9 cellular contexts compared by ENCODE assay signal in the genomic region with DNA sequence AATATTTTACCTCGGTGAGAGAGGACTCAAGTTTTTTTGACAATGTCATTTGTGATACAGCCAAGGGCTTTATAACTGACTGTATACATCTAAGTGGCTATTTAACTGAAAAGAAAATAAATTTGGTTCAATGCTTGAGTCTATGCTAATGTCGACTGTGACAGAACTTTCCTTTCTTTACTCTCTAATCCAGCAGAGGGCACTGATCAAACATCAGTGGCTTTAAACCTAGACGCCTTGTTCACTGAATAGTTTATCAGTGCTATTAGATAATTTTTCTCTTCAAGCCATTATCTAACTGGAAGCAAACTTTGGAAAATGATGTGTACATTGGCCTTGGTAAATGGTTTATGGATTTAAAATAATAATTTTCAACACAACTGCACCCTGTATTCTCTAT.
DNase-seq lines count a peak whose midpoint lies in the region; ATAC-seq and TF ChIP-seq lines count a peak whose summit lies in the region.
"Had no signal": no experiment of that assay in that cellular context is flagged by ENCODE, and none has a peak within 500 bp of the region (broad histone marks: within the 10 kb centered on the region; RNA-seq: fewer than 3 reads in every experiment).

No MANE protein-coding gene starts in this region.

- no peaks in the 10 kb centered on the region for H3K27me3 ChIP-seq in CD8-positive, alpha-beta memory T cell (ENCODE audit: insufficient read depth, low read length, poor library complexity, severe bottlenecking)

- H3K9me3 Mint-ChIP-seq in activated naive CD4-positive, alpha-beta T cell treated with anti-CD3 and anti-CD28 coated beads for 36 hours: peaks cover 6% of the 10 kb centered on the region
- H3K9me3 Mint-ChIP-seq in activated T-cell treated with anti-CD3 and anti-CD28 coated beads, Interleukin-2, amount 50 U/mL, for 72 hours: peaks cover 8 to 11% of the 10 kb centered on the region in 2 donors
- peaks cover 7 to 21% (median 12%) of the 10 kb centered on the region in 5 donors for H3K9me3 Mint-ChIP-seq in CD8-positive, alpha-beta memory T cell

- H3K27me3 Mint-ChIP-seq in activated naive CD4-positive, alpha-beta T cell treated with anti-CD3 and anti-CD28 coated beads for 36 hours (ENCODE audit: low read depth): no peaks in the 10 kb centered on the region
- no peaks in the 10 kb centered on the region for H3K27me3 Mint-ChIP-seq in activated T-cell treated with anti-CD3 and anti-CD28 coated beads, Interleukin-2, amount 50 U/mL, for 72 hours (ENCODE audit: low read depth)
- no peaks in the 10 kb centered on the region for H3K27me3 Mint-ChIP-seq in CD8-positive, alpha-beta memory T cell

- intact Hi-C loops in activated naive CD4-positive, alpha-beta T cell treated with anti-CD3 and anti-CD28 coated beads for 36 hours (cut with micrococcal nuclease): no loop called here

- H3K36me3 ChIP-seq in CD8-positive, alpha-beta memory T cell (ENCODE audit: insufficient read depth, low read length): no peaks in the 10 kb centered on the region

- POLR2A ChIA-PET in CD8-positive, alpha-beta memory T cell (lab: Charles Lee): no interaction called here

- no peaks in the 10 kb centered on the region for H3K9me3 ChIP-seq in CD8-positive, alpha-beta memory T cell (ENCODE audit: low read length)

- peak; percentile 5 for DNase-seq in NCI-H69 (lab: John Stamatoyannopoulos, UW)
- no peak for DNase-seq in left lobe of liver (ENCODE audit: low spot score)
- no peak for DNase-seq in activated naive CD4-positive, alpha-beta T cell treated with anti-CD3 and anti-CD28 coated beads for 36 hours
- no peak for DNase-seq in activated T-cell treated with anti-CD3 and anti-CD28 coated beads, Interleukin-2, amount 50 U/mL, for 72 hours
- DNase-seq in CD8-positive, alpha-beta memory T cell: no peak
- DNase-seq: activated naive CD4-positive, alpha-beta T cell treated with Interleukin-2 at 50 U/mL for 16 hours had no signal

- H3K4me3 Mint-ChIP-seq in activated naive CD4-positive, alpha-beta T cell treated with anti-CD3 and anti-CD28 coated beads for 36 hours: no peak overlapping the region
- H3K4me3 Mint-ChIP-seq in activated T-cell treated with anti-CD3 and anti-CD28 coated beads, Interleukin-2, amount 50 U/mL, for 72 hours: no peak overlapping the region
- no peak overlapping the region for H3K4me3 Mint-ChIP-seq in CD8-positive, alpha-beta memory T cell

- CTCF ChIA-PET in activated naive CD4-positive, alpha-beta T cell treated with anti-CD3 and anti-CD28 coated beads for 36 hours (lab: Charles Lee): no interaction called here
- CTCF ChIA-PET in CD8-positive, alpha-beta memory T cell (lab: Charles Lee): no interaction called here

- no peaks in the 10 kb centered on the region for H3K4me1 Mint-ChIP-seq in activated naive CD4-positive, alpha-beta T cell treated with anti-CD3 and anti-CD28 coated beads for 36 hours (ENCODE audit: low read depth)
- no peaks in the 10 kb centered on the region for H3K4me1 Mint-ChIP-seq in activated T-cell treated with anti-CD3 and anti-CD28 coated beads, Interleukin-2, amount 50 U/mL, for 72 hours (ENCODE audit: low read depth)
- H3K4me1 Mint-ChIP-seq in CD8-positive, alpha-beta memory T cell: no peaks in the 10 kb centered on the region

- no peak overlapping the region for H3K27ac ChIP-seq in CD8-positive, alpha-beta memory T cell (ENCODE audit: low read depth, low read length)

- ATAC-seq in GM21360 (IDR thresholded peaks at IDR 0.05; ENCODE audit: unreplicated experiment) (peak; percentile 68), left lobe of liver (peak; percentile 83), HG02981 (IDR thresholded peaks at IDR 0.05; ENCODE audit: unreplicated experiment) (no peak)
- no peak for ATAC-seq in activated T-cell treated with anti-CD3 and anti-CD28 coated beads, Interleukin-2, amount 50 U/mL, for 72 hours (replicated peaks in 1 of 2)

- no peaks in the 10 kb centered on the region for H3K4me1 ChIP-seq in CD8-positive, alpha-beta memory T cell (ENCODE audit: insufficient read depth, low read length)

- H3K4me3 ChIP-seq in CD8-positive, alpha-beta memory T cell (ENCODE audit: low read length): no peak overlapping the region

- TF ChIP-seq CTCF in GM12873 (IDR thresholded peaks at IDR 0.05; ENCODE audit: insufficient read depth, low read depth, low read length, missing control alignments): peak; percentile 39

- no peaks in the 10 kb centered on the region for H3K36me3 Mint-ChIP-seq in activated naive CD4-positive, alpha-beta T cell treated with anti-CD3 and anti-CD28 coated beads for 36 hours (ENCODE audit: low read depth)
- H3K36me3 Mint-ChIP-seq in activated T-cell treated with anti-CD3 and anti-CD28 coated beads, Interleukin-2, amount 50 U/mL, for 72 hours (ENCODE audit: insufficient read depth in 2 of 2): no peaks in the 10 kb centered on the region
- H3K36me3 Mint-ChIP-seq in CD8-positive, alpha-beta memory T cell: no peaks in the 10 kb centered on the region

- H3K27ac Mint-ChIP-seq in activated naive CD4-positive, alpha-beta T cell treated with anti-CD3 and anti-CD28 coated beads for 36 hours: no peak overlapping the region
- H3K27ac Mint-ChIP-seq in activated T-cell treated with anti-CD3 and anti-CD28 coated beads, Interleukin-2, amount 50 U/mL, for 72 hours: no peak overlapping the region
- H3K27ac Mint-ChIP-seq in CD8-positive, alpha-beta memory T cell: no peak overlapping the region

Comparison
In these comparisons a context has a peak if more than half of its experiments do, and no peak if none do; other contexts are left out.
1. ATAC-seq: peak in GM21360 (single experiment) and left lobe of liver (single experiment); none in HG02981 (single experiment) and activated T-cell treated with anti-CD3 and anti-CD28 coated beads, Interleukin-2, amount 50 U/mL, for 72 hours (0 of 2).